Comparison of ENCODE assay signal across 1 cellular context in the genomic region with DNA sequence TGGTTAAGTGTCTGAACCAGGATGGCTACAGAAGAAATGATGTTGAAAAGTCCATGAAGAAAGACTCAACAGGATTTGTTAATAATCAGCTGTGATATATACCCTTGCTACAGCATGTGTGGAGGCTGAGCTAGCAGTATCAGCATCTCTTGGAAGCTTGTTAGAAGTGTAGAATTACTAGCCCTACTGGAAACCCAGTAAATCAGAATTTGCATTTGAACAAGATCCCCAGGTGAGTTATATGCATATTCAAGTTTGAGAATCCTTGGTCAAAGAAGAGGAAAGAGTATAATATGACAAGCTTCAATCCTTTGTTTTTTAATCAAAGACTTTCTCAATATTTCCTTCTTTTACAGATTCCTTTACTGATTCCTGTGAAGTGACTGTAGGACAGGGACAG.
TF ChIP-seq lines count a peak whose summit lies in the region.

No MANE protein-coding gene starts in this region.

TF ChIP-seq in GM23338, 12 proteins besides CTCF, POLR2A, EP300 and RAD21 (continued from another document):
- TF ChIP-seq, protein P1, sequence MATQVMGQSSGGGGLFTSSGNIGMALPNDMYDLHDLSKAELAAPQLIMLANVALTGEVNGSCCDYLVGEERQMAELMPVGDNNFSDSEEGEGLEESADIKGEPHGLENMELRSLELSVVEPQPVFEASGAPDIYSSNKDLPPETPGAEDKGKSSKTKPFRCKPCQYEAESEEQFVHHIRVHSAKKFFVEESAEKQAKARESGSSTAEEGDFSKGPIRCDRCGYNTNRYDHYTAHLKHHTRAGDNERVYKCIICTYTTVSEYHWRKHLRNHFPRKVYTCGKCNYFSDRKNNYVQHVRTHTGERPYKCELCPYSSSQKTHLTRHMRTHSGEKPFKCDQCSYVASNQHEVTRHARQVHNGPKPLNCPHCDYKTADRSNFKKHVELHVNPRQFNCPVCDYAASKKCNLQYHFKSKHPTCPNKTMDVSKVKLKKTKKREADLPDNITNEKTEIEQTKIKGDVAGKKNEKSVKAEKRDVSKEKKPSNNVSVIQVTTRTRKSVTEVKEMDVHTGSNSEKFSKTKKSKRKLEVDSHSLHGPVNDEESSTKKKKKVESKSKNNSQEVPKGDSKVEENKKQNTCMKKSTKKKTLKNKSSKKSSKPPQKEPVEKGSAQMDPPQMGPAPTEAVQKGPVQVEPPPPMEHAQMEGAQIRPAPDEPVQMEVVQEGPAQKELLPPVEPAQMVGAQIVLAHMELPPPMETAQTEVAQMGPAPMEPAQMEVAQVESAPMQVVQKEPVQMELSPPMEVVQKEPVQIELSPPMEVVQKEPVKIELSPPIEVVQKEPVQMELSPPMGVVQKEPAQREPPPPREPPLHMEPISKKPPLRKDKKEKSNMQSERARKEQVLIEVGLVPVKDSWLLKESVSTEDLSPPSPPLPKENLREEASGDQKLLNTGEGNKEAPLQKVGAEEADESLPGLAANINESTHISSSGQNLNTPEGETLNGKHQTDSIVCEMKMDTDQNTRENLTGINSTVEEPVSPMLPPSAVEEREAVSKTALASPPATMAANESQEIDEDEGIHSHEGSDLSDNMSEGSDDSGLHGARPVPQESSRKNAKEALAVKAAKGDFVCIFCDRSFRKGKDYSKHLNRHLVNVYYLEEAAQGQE (IDR thresholded peaks at IDR 0.05; ENCODE audit: unreplicated experiment): no peak
- TF ChIP-seq, protein P2, sequence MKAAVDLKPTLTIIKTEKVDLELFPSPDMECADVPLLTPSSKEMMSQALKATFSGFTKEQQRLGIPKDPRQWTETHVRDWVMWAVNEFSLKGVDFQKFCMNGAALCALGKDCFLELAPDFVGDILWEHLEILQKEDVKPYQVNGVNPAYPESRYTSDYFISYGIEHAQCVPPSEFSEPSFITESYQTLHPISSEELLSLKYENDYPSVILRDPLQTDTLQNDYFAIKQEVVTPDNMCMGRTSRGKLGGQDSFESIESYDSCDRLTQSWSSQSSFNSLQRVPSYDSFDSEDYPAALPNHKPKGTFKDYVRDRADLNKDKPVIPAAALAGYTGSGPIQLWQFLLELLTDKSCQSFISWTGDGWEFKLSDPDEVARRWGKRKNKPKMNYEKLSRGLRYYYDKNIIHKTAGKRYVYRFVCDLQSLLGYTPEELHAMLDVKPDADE (IDR thresholded peaks at IDR 0.05): no peak
- TF ChIP-seq EZH2 (IDR thresholded peaks at IDR 0.05; ENCODE audit: low read depth, unreplicated experiment) (no peak), ZNF331 (CRISPR knock-in tag; IDR thresholded peaks at IDR 0.05; ENCODE audit: low read depth) (no peak), EZH2phosphoT487 (IDR thresholded peaks at IDR 0.05; ENCODE audit: unreplicated experiment) (no peak), JUNB (IDR thresholded peaks at IDR 0.05; ENCODE audit: unreplicated experiment) (no peak)
